In the genomic region with DNA sequence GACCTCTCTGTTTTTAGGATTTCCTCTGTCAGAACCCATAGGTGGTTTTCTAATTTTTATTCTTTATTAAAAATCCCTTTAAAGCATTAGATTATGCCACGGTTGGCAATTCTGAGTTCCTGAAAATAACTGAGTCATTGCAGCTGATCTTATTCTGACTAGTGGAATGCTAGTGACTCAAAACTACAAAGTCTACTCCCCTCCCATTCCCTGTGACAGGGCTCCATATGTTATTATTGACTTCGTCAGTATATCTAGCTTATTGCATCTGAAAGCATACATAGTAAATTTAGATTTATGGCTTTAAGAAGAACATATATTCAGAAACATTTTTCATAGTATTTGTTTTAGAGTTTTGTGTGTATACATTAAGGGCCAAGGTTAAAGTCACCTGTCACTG, we compare ENCODE assay signal across 14 cellular contexts. TPM values are rescaled to one million over a fixed set of nuclear protein-coding genes. Genes with fewer than 3 reads are reported as not detected.
DNase-seq lines count a peak whose midpoint lies in the region; ATAC-seq and TF ChIP-seq lines count a peak whose summit lies in the region.
"Had no signal": no experiment of that assay in that cellular context is flagged by ENCODE, and none has a peak within 500 bp of the region (broad histone marks: within the 10 kb centered on the region; RNA-seq: fewer than 3 reads in every experiment).

No MANE protein-coding gene starts in this region.

- H3K9me3 ChIP-seq in suprapubic skin = no peaks in the 10 kb centered on the region
- H3K9me3 ChIP-seq: prostate gland, tibial nerve had no signal

- DNase-seq in AG10803 (ENCODE audit: low read depth) = peak; percentile 76
- DNase-seq in NCI-H226 = peak; percentile 49
- peak; percentile 88 for DNase-seq in dedifferentiated amniotic fluid mesenchymal stem cell (ENCODE audit: extremely low spot score)
- DNase-seq in myocyte (ENCODE audit: low read depth) = peak; percentile 49
- no peak for DNase-seq in suprapubic skin (ENCODE audit: low spot score in 2 of 2)
- DNase-seq in HUDEP-2 (lab: John Stamatoyannopoulos, UW; ENCODE audit: unreplicated experiment in 76 of 76) = no peak
- no peak for DNase-seq in NCI-H1694 treated with DMSO at 0.1 percent for 48 hours (lab: John Stamatoyannopoulos, UW)
- DNase-seq: activated B cell treated with CpG ODN at 0.5 μM for 24 hours; CD4-positive, alpha-beta T cell; H7; head of caudate nucleus had no signal

- no peak for ATAC-seq in HG03378 (IDR thresholded peaks at IDR 0.05; ENCODE audit: unreplicated experiment)

- no peak overlapping the region for H3K27ac ChIP-seq in suprapubic skin
- H3K27ac ChIP-seq: prostate gland, tibial nerve had no signal

- no peak for TF ChIP-seq POLR2A in suprapubic skin (IDR thresholded peaks at IDR 0.05)

- no peaks in the 10 kb centered on the region for H3K27me3 ChIP-seq in suprapubic skin
- H3K27me3 ChIP-seq: tibial nerve had no signal

- 41% methylated on average over 2 of the region's 2 CpGs for WGBS in suprapubic skin

- no peak for TF ChIP-seq CTCF in AG10803 (conservative IDR thresholded peaks at IDR 0.05; ENCODE audit: low read length)
- no peak for TF ChIP-seq CTCF in suprapubic skin (IDR thresholded peaks at IDR 0.05)

- H3K36me3 ChIP-seq in suprapubic skin = no peaks in the 10 kb centered on the region
- H3K36me3 ChIP-seq: prostate gland, tibial nerve had no signal

- no peak for TF ChIP-seq EP300 in suprapubic skin (IDR thresholded peaks at IDR 0.05)

- H3K4me1 ChIP-seq in suprapubic skin = no peaks in the 10 kb centered on the region
- H3K4me1 ChIP-seq: prostate gland had no signal

- H3K4me3 ChIP-seq in AG10803 (ENCODE audit: low read length) = no peak overlapping the region
- H3K4me3 ChIP-seq in suprapubic skin = no peak overlapping the region
- H3K4me3 ChIP-seq: prostate gland, tibial nerve had no signal

RNA-seq across cellular contexts. Expression of gene HERC3, which starts 38.5 kb away (rescaled TPM):
- total RNA-seq in myocyte = 11.1 and 12.5 TPM in 2 replicates
- 7.1 TPM for polyA plus RNA-seq in myocyte (2012)
- total RNA-seq in suprapubic skin = 100 to 1,000 TPM in 1 of 4 donors, 10 to 100 TPM in 3; 41.6 to 110 (median 48.0) TPM

Comparison
In these comparisons a context has a peak if more than half of its experiments do, and no peak if none do; other contexts are left out.
1. DNase-seq: peak in AG10803 (single experiment), NCI-H226 (single experiment), dedifferentiated amniotic fluid mesenchymal stem cell (single experiment) and myocyte (single experiment); none in suprapubic skin (0 of 2), HUDEP-2 (0 of 76) and NCI-H1694 treated with DMSO at 0.1 percent for 48 hours (single experiment).